Comparison of ENCODE assay signal across 15 cellular contexts in genomic region chr4:175810360-175810759, GRCh38. TPM values are rescaled to one million over a fixed set of nuclear protein-coding genes. Genes with fewer than 3 reads are reported as not detected.
DNase-seq lines count a peak whose midpoint lies in the region; ATAC-seq, FAIRE-seq and TF ChIP-seq lines count a peak whose summit lies in the region.
"Had no signal": no experiment of that assay in that cellular context is flagged by ENCODE, and none has a peak within 500 bp of the region (broad histone marks: within the 10 kb centered on the region; RNA-seq: fewer than 3 reads in every experiment).

No MANE protein-coding gene starts in this region.

- peaks cover 31% of the 10 kb centered on the region for H3K4me1 Mint-ChIP-seq in glutamatergic neuron (ENCODE audit: low read depth, unreplicated experiment)
- no peaks in the 10 kb centered on the region for H3K4me1 Mint-ChIP-seq in activated T-helper 2 cell treated with anti-CD3 and anti-CD28 coated beads, Interferon-gamma antibody, Interleukin-2, Interleukin-4, amounts not matched to agents 10 μg/mL and 5 μg/mL and 100 μg/mL, durations not matched to agents 14 hours and 24 hours and 36 hours (ENCODE audit: low read depth)
- H3K4me1 Mint-ChIP-seq: CD14-positive monocyte had no signal

- no peaks in the 10 kb centered on the region for H3K9me3 Mint-ChIP-seq in glutamatergic neuron (ENCODE audit: unreplicated experiment)
- no peaks in the 10 kb centered on the region for H3K9me3 Mint-ChIP-seq in activated T-helper 2 cell treated with anti-CD3 and anti-CD28 coated beads, Interferon-gamma antibody, Interleukin-2, Interleukin-4, amounts not matched to agents 10 μg/mL and 5 μg/mL and 100 μg/mL, durations not matched to agents 14 hours and 24 hours and 36 hours
- H3K9me3 Mint-ChIP-seq: CD8-positive, alpha-beta T cell had no signal

- DNase-seq in NCI-H748 (lab: John Stamatoyannopoulos, UW; ENCODE audit: unreplicated experiment) (peak; percentile 15), NCI-H748 treated with DMSO at 0.1 percent for 48 hours (lab: John Stamatoyannopoulos, UW) (no peak), caudate nucleus (lab: John Stamatoyannopoulos, UW) (peak in 1 of 61 donors; percentile 31), glutamatergic neuron (no peak), midbrain (lab: John Stamatoyannopoulos, UW) (no peak), RCC 7860 (ENCODE audit: low spot score) (no peak)
- no peak for DNase-seq in activated T-helper 2 cell treated with anti-CD3 and anti-CD28 coated beads, Interferon-gamma antibody, Interleukin-2, Interleukin-4, amounts not matched to agents 10 μg/mL and 5 μg/mL and 100 μg/mL, durations not matched to agents 14 hours and 24 hours and 36 hours (ENCODE audit: low spot score)
- DNase-seq: CD8-positive, alpha-beta T cell; COR-L47; IMR-90 had no signal

- peak overlapping the region; percentile 84 for H3K27ac ChIP-seq in caudate nucleus (ENCODE audit: low read depth, low read length)

- no peak for ATAC-seq in HG02588 (IDR thresholded peaks at IDR 0.05; ENCODE audit: unreplicated experiment)
- ATAC-seq: CD8-positive, alpha-beta T cell; HCT116 had no signal

- H3K36me3 Mint-ChIP-seq in glutamatergic neuron (ENCODE audit: unreplicated experiment) = no peaks in the 10 kb centered on the region
- no peaks in the 10 kb centered on the region for H3K36me3 Mint-ChIP-seq in activated T-helper 2 cell treated with anti-CD3 and anti-CD28 coated beads, Interferon-gamma antibody, Interleukin-2, Interleukin-4, amounts not matched to agents 10 μg/mL and 5 μg/mL and 100 μg/mL, durations not matched to agents 14 hours and 24 hours and 36 hours (ENCODE audit: low read depth)
- H3K36me3 Mint-ChIP-seq: CD14-positive monocyte; CD8-positive, alpha-beta T cell had no signal

- no peaks in the 10 kb centered on the region for H3K27me3 Mint-ChIP-seq in glutamatergic neuron (ENCODE audit: unreplicated experiment)
- no peaks in the 10 kb centered on the region for H3K27me3 Mint-ChIP-seq in activated T-helper 2 cell treated with anti-CD3 and anti-CD28 coated beads, Interferon-gamma antibody, Interleukin-2, Interleukin-4, amounts not matched to agents 10 μg/mL and 5 μg/mL and 100 μg/mL, durations not matched to agents 14 hours and 24 hours and 36 hours (ENCODE audit: low read depth)

- peak overlapping the region; percentile 83 for H3K4me3 Mint-ChIP-seq in glutamatergic neuron (ENCODE audit: unreplicated experiment)
- no peak overlapping the region for H3K4me3 Mint-ChIP-seq in activated T-helper 2 cell treated with anti-CD3 and anti-CD28 coated beads, Interferon-gamma antibody, Interleukin-2, Interleukin-4, amounts not matched to agents 10 μg/mL and 5 μg/mL and 100 μg/mL, durations not matched to agents 14 hours and 24 hours and 36 hours (ENCODE audit: low read depth)
- H3K4me3 Mint-ChIP-seq: CD14-positive monocyte; CD8-positive, alpha-beta T cell had no signal

- no peak for TF ChIP-seq CTCF in glutamatergic neuron (IDR thresholded peaks at IDR 0.05; ENCODE audit: partially characterized antibody, unreplicated experiment)

- H3K27ac Mint-ChIP-seq in glutamatergic neuron (ENCODE audit: unreplicated experiment) = peak overlapping the region; percentile 83
- H3K27ac Mint-ChIP-seq in activated T-helper 2 cell treated with anti-CD3 and anti-CD28 coated beads, Interferon-gamma antibody, Interleukin-2, Interleukin-4, amounts not matched to agents 10 μg/mL and 5 μg/mL and 100 μg/mL, durations not matched to agents 14 hours and 24 hours and 36 hours = no peak overlapping the region
- H3K27ac Mint-ChIP-seq: CD14-positive monocyte; CD8-positive, alpha-beta T cell had no signal

- intact Hi-C loops in activated T-helper 2 cell treated with anti-CD3 and anti-CD28 coated beads, Interferon-gamma antibody, Interleukin-2, Interleukin-4, amounts not matched to agents 10 μg/mL and 5 μg/mL and 100 μg/mL, durations not matched to agents 14 hours and 24 hours and 36 hours (cut with micrococcal nuclease) = no loop called here

- no peak for FAIRE-seq in RCC 7860 (lab: Jason Lieb, UNC)
- FAIRE-seq: GM12891 had no signal

RNA-seq across cellular contexts. Expression of gene GPM6A, which starts 1.7 kb away (rescaled TPM):
- total RNA-seq in glutamatergic neuron (ENCODE audit: unreplicated experiment) = 97.4 TPM
- not detected in 2 replicates for total RNA-seq in activated T-helper 2 cell treated with anti-CD3 and anti-CD28 coated beads, Interferon-gamma antibody, Interleukin-2, Interleukin-4, amounts not matched to agents 10 μg/mL and 5 μg/mL and 100 μg/mL, durations not matched to agents 14 hours and 24 hours and 36 hours
- total RNA-seq: HT-29, IMR-90 had no signal

Comparison
In these comparisons a context has a peak if more than half of its experiments do, and no peak if none do; other contexts are left out.
1. RNA of gene GPM6A, which starts 1.7 kb away (total RNA-seq): 97.4 TPM in glutamatergic neuron (single experiment); not detected in activated T-helper 2 cell treated with anti-CD3 and anti-CD28 coated beads, Interferon-gamma antibody, Interleukin-2, Interleukin-4, amounts not matched to agents 10 μg/mL and 5 μg/mL and 100 μg/mL, durations not matched to agents 14 hours and 24 hours and 36 hours; every median in the first group is over 10 times any median in the second.